In the genomic region with DNA sequence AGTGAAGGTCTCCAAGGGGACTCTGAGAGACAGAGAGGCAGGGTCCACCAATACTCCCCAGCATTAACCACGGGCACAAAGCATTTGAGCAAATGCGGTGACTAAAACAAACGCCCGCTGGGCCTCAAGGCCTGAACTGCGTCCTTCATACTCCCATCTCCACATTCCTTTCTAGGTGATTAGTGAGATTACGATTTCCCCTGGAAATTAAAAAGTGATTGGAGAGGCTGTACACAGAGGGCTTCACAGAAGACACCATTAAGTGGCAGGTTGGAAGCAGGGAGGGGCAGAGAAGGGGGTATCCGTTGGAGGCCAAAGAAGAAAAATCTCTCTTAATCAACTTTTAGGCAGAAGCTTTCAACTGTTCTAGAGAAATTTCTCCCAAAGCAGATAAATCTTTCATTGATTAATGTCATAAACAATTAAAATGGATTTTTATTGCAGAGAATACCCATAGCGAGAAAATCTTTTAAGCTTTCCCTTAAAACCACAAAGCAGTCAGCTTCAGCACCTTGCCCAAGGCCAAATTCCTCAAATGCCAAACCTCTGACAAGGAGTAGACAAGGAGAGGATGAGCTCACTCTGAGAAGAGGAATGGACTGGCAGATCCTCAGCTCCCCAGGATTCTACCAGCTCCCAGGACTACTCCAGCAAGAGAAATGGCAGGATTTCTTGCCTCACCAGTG, we compare ENCODE assay signal across 11 cellular contexts. TPM values are rescaled to one million over a fixed set of nuclear protein-coding genes. Genes with fewer than 3 reads are reported as not detected.
DNase-seq lines count a peak whose midpoint lies in the region; ATAC-seq, FAIRE-seq and TF ChIP-seq lines count a peak whose summit lies in the region.
"Had no signal": no experiment of that assay in that cellular context is flagged by ENCODE, and none has a peak within 500 bp of the region (broad histone marks: within the 10 kb centered on the region; RNA-seq: fewer than 3 reads in every experiment).

No MANE protein-coding gene starts in this region.

- no peaks in the 10 kb centered on the region for H3K36me3 ChIP-seq in RWPE2 (ENCODE audit: low read depth)

- no peaks in the 10 kb centered on the region for H3K36me3 Mint-ChIP-seq in progenitor cell of endocrine pancreas (ENCODE audit: insufficient read depth)
- H3K36me3 Mint-ChIP-seq in stimulated activated naive B cell treated with anti-CD40 and anti-IgM and Interleukin-4, amounts not matched to agents 10 μg/mL and 1 μg/mL and 100 μg/mL, for 72 hours = no peaks in the 10 kb centered on the region
- H3K36me3 Mint-ChIP-seq in activated CD4-positive, alpha-beta memory T cell treated with anti-CD3 and anti-CD28 coated beads, Interleukin-2, amount 10 ng/mL, durations not matched to agents 7 days and 5 days (ENCODE audit: low read depth) = no peaks in the 10 kb centered on the region
- H3K36me3 Mint-ChIP-seq: activated naive CD8-positive, alpha-beta T cell had no signal

- peaks cover 42% of the 10 kb centered on the region for H3K4me1 ChIP-seq in RWPE2 (ENCODE audit: insufficient read depth, poor library complexity, severe bottlenecking)

- ATAC-seq in RWPE2 (ENCODE audit: low read depth) = peak; percentile 93
- ATAC-seq in stimulated activated naive B cell treated with anti-CD40 and anti-IgM and Interleukin-4, amounts not matched to agents 10 μg/mL and 1 μg/mL and 100 μg/mL, for 72 hours (replicated peaks) = no peak
- no peak for ATAC-seq in left lobe of liver
- ATAC-seq in GM21447 (IDR thresholded peaks at IDR 0.05; ENCODE audit: unreplicated experiment) = no peak

- POLR2A ChIA-PET in activated CD4-positive, alpha-beta memory T cell treated with anti-CD3 and anti-CD28 coated beads, Interleukin-2, amount 10 ng/mL, durations not matched to agents 7 days and 5 days (lab: Charles Lee) = interaction anchor here (1.2 kb wide), 1 partner anchor 20 kb away, joined by 3 read pairs; no protein-coding TSS in a partner anchor

- peak; percentile 85 for DNase-seq in H54 (ENCODE audit: insufficient read length, low spot score)
- peak; percentile 89 for DNase-seq in RWPE2 (ENCODE audit: low spot score)
- DNase-seq in fibroblast of pulmonary artery (ENCODE audit: low read depth) = peak; percentile 95
- DNase-seq in progenitor cell of endocrine pancreas (ENCODE audit: low spot score, unreplicated experiment) = no peak
- no peak for DNase-seq in stimulated activated naive B cell treated with anti-CD40 and anti-IgM and Interleukin-4, amounts not matched to agents 10 μg/mL and 1 μg/mL and 100 μg/mL, for 72 hours
- DNase-seq in left lobe of liver (ENCODE audit: low spot score) = no peak
- DNase-seq in activated CD4-positive, alpha-beta memory T cell treated with anti-CD3 and anti-CD28 coated beads, Interleukin-2, amount 10 ng/mL, durations not matched to agents 7 days and 5 days = no peak
- DNase-seq: T-helper 2 cell had no signal

- peaks cover 22% of the 10 kb centered on the region for H3K4me1 Mint-ChIP-seq in progenitor cell of endocrine pancreas (ENCODE audit: low read depth)
- H3K4me1 Mint-ChIP-seq in stimulated activated naive B cell treated with anti-CD40 and anti-IgM and Interleukin-4, amounts not matched to agents 10 μg/mL and 1 μg/mL and 100 μg/mL, for 72 hours = no peaks in the 10 kb centered on the region
- H3K4me1 Mint-ChIP-seq in activated CD4-positive, alpha-beta memory T cell treated with anti-CD3 and anti-CD28 coated beads, Interleukin-2, amount 10 ng/mL, durations not matched to agents 7 days and 5 days = peaks cover 15% of the 10 kb centered on the region

- no peaks in the 10 kb centered on the region for H3K9me3 Mint-ChIP-seq in progenitor cell of endocrine pancreas (ENCODE audit: low read depth)
- H3K9me3 Mint-ChIP-seq in stimulated activated naive B cell treated with anti-CD40 and anti-IgM and Interleukin-4, amounts not matched to agents 10 μg/mL and 1 μg/mL and 100 μg/mL, for 72 hours = peaks cover 0 to 2% of the 10 kb centered on the region in 2 donors
- H3K9me3 Mint-ChIP-seq in activated CD4-positive, alpha-beta memory T cell treated with anti-CD3 and anti-CD28 coated beads, Interleukin-2, amount 10 ng/mL, durations not matched to agents 7 days and 5 days = no peaks in the 10 kb centered on the region

- H3K27me3 Mint-ChIP-seq in progenitor cell of endocrine pancreas = no peaks in the 10 kb centered on the region
- H3K27me3 Mint-ChIP-seq in stimulated activated naive B cell treated with anti-CD40 and anti-IgM and Interleukin-4, amounts not matched to agents 10 μg/mL and 1 μg/mL and 100 μg/mL, for 72 hours = peaks cover 0 to 10% of the 10 kb centered on the region in 2 donors
- H3K27me3 Mint-ChIP-seq in activated CD4-positive, alpha-beta memory T cell treated with anti-CD3 and anti-CD28 coated beads, Interleukin-2, amount 10 ng/mL, durations not matched to agents 7 days and 5 days = no peaks in the 10 kb centered on the region

- H3K9me3 ChIP-seq in RWPE2 (ENCODE audit: severe bottlenecking) = no peaks in the 10 kb centered on the region

- H3K27ac Mint-ChIP-seq in progenitor cell of endocrine pancreas = peak overlapping the region; percentile 96
- no peak overlapping the region for H3K27ac Mint-ChIP-seq in stimulated activated naive B cell treated with anti-CD40 and anti-IgM and Interleukin-4, amounts not matched to agents 10 μg/mL and 1 μg/mL and 100 μg/mL, for 72 hours
- H3K27ac Mint-ChIP-seq in activated CD4-positive, alpha-beta memory T cell treated with anti-CD3 and anti-CD28 coated beads, Interleukin-2, amount 10 ng/mL, durations not matched to agents 7 days and 5 days = no peak overlapping the region
- H3K27ac Mint-ChIP-seq: activated naive CD8-positive, alpha-beta T cell had no signal

- FAIRE-seq in H54 (lab: Jason Lieb, UNC) = peak; percentile 99

- no peaks in the 10 kb centered on the region for H3K27me3 ChIP-seq in RWPE2 (ENCODE audit: insufficient read depth, poor library complexity, severe bottlenecking)

- no peak for TF ChIP-seq POLR2A in H54 (IDR thresholded peaks at IDR 0.05; ENCODE audit: low read depth, low read length)

- peak overlapping the region; percentile 38 for H3K4me3 Mint-ChIP-seq in progenitor cell of endocrine pancreas (ENCODE audit: low read depth)
- no peak overlapping the region for H3K4me3 Mint-ChIP-seq in stimulated activated naive B cell treated with anti-CD40 and anti-IgM and Interleukin-4, amounts not matched to agents 10 μg/mL and 1 μg/mL and 100 μg/mL, for 72 hours
- no peak overlapping the region for H3K4me3 Mint-ChIP-seq in activated CD4-positive, alpha-beta memory T cell treated with anti-CD3 and anti-CD28 coated beads, Interleukin-2, amount 10 ng/mL, durations not matched to agents 7 days and 5 days
- H3K4me3 Mint-ChIP-seq: activated naive CD8-positive, alpha-beta T cell had no signal

- TF ChIP-seq CTCF in RWPE2 (IDR thresholded peaks at IDR 0.05; ENCODE audit: poor library complexity, severe bottlenecking) (no peak), fibroblast of pulmonary artery (IDR thresholded peaks at IDR 0.05; ENCODE audit: low read length, missing control alignments) (no peak), progenitor cell of endocrine pancreas (IDR thresholded peaks at IDR 0.05; ENCODE audit: unreplicated experiment) (no peak)

- H3K4me3 ChIP-seq in RWPE2 (ENCODE audit: severe bottlenecking) (no peak overlapping the region), fibroblast of pulmonary artery (replicated peaks; ENCODE audit: low read depth, low read length) (no peak overlapping the region)

- H3K27ac ChIP-seq in RWPE2 (ENCODE audit: poor library complexity, severe bottlenecking) = no peak overlapping the region
- H3K27ac ChIP-seq: HL-60 had no signal

- CTCF ChIA-PET in activated CD4-positive, alpha-beta memory T cell treated with anti-CD3 and anti-CD28 coated beads, Interleukin-2, amount 10 ng/mL, durations not matched to agents 7 days and 5 days (lab: Charles Lee) = interaction anchor here (1.8 kb wide), 1 partner anchor 38 kb away, joined by 4 read pairs; the partner anchor contains the start of gene MB21D2

RNA-seq across cellular contexts. Expression of gene MB21D2, which starts 38.2 kb away (rescaled TPM):
- 12.5 and 13.4 TPM in 2 replicates for total RNA-seq in progenitor cell of endocrine pancreas
- total RNA-seq in left lobe of liver = 0.23 TPM
- total RNA-seq in activated CD4-positive, alpha-beta memory T cell treated with anti-CD3 and anti-CD28 coated beads, Interleukin-2, amount 10 ng/mL, durations not matched to agents 7 days and 5 days = 10 to 100 TPM; 19.8 to 21.0 TPM

Comparison
In these comparisons a context has a peak if more than half of its experiments do, and no peak if none do; other contexts are left out.
1. DNase-seq: peak in H54 (single experiment), RWPE2 (single experiment) and fibroblast of pulmonary artery (single experiment); none in progenitor cell of endocrine pancreas (single experiment), stimulated activated naive B cell treated with anti-CD40 and anti-IgM and Interleukin-4, amounts not matched to agents 10 μg/mL and 1 μg/mL and 100 μg/mL, for 72 hours (single experiment), left lobe of liver (single experiment) and activated CD4-positive, alpha-beta memory T cell treated with anti-CD3 and anti-CD28 coated beads, Interleukin-2, amount 10 ng/mL, durations not matched to agents 7 days and 5 days (single experiment).
2. RNA of gene MB21D2, which starts 38.2 kb away (total RNA-seq): 19.8 to 21.0 TPM in activated CD4-positive, alpha-beta memory T cell treated with anti-CD3 and anti-CD28 coated beads, Interleukin-2, amount 10 ng/mL, durations not matched to agents 7 days and 5 days and 12.5 to 13.4 TPM in progenitor cell of endocrine pancreas; 0.23 TPM in left lobe of liver (single experiment); every median in the first group is over 10 times any median in the second.